ENCODE assay signal across 9 cellular contexts in the genomic region with DNA sequence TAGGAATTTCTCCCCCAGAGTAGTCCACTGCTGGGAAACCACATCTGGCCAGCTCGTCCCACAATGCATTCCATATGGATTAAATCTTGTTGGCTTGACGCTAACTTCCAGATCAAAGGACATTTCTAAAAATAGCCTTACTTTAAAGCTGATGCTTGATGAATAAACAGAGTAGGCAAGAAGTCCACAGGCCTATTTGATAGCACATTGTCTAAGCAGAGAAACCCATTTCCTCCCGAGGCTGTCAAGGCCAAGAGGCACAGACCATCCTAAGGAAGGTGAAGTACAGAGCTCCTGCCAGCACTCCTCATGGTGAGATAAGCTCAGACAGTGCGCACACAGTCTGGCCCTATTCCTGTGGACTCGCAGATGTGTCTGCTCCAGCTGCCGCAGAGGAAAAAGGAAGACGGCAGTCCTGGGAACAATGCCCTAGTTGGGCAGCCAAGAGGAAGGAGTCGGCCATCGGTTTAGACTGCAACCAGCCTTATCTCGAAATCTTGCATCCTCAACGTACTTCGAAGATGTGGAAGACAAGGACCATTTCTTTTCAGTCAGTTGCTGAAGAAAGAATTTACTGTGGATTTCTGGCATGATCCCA.
DNase-seq lines count a peak whose midpoint lies in the region; ATAC-seq and TF ChIP-seq lines count a peak whose summit lies in the region.
"Had no signal": no experiment of that assay in that cellular context is flagged by ENCODE, and none has a peak within 500 bp of the region (broad histone marks: within the 10 kb centered on the region; RNA-seq: fewer than 3 reads in every experiment).

No MANE protein-coding gene starts in this region.

- in situ Hi-C loops in astrocyte of the cerebellum (cut with HindIII; ENCODE audit: low sequenced_read_pairs): no loop called here

- H3K9me3 ChIP-seq in parathyroid adenoma (ENCODE audit: control insufficient read depth, low read length): no peaks in the 10 kb centered on the region

- H3K4me3 ChIP-seq in AG10803 (ENCODE audit: low read length): no peak overlapping the region; the same call in 1 of the 2 replicates
- no peak overlapping the region for H3K4me3 ChIP-seq in astrocyte of the cerebellum (ENCODE audit: low read depth, low read length)
- no peak overlapping the region for H3K4me3 ChIP-seq in parathyroid adenoma (ENCODE audit: low read depth, low read length)

- no peak overlapping the region for H2AFZ ChIP-seq in parathyroid adenoma

- peak; percentile 96 for DNase-seq in AG10803 (ENCODE audit: low read depth)
- DNase-seq in astrocyte of the cerebellum (ENCODE audit: low read depth): peak; percentile 92
- DNase-seq in Right ventricle myocardium superior: peak; percentile 70
- no peak for DNase-seq in NCI-H1105 treated with DMSO at 0.1 percent for 48 hours (lab: John Stamatoyannopoulos, UW)
- DNase-seq in central memory CD4-positive, alpha-beta T cell: no peak
- no peak for DNase-seq in stimulated activated CD4-positive, alpha-beta T cell treated with anti-CD3 and anti-CD28 coated beads, Interleukin-4, amount 100 ng/mL, for 4 hours
- no peak for DNase-seq in SIG-M5 treated with dmso at 0.1 percent for 504 hours (lab: John Stamatoyannopoulos, UW; ENCODE audit: unreplicated experiment)
- DNase-seq: activated T-cell treated with anti-CD3 and anti-CD28 coated beads, Interleukin-2, amount 50 U/mL, for 1 hour had no signal

- H3K27me3 ChIP-seq in parathyroid adenoma (ENCODE audit: control insufficient read depth, insufficient read depth, low read length): no peaks in the 10 kb centered on the region

- no peak overlapping the region for H3K4me2 ChIP-seq in parathyroid adenoma (ENCODE audit: low read length)

- H3K36me3 ChIP-seq in parathyroid adenoma (ENCODE audit: control insufficient read depth, insufficient read depth, low read length): no peaks in the 10 kb centered on the region

- H3K27ac ChIP-seq in parathyroid adenoma: peak overlapping the region; percentile 57

- ATAC-seq in Right ventricle myocardium superior (ENCODE audit: poor library complexity): peak; percentile 86

- intact Hi-C loops in Right ventricle myocardium superior (cut with DNase I): no loop called here

- no peak overlapping the region for H3K9ac ChIP-seq in parathyroid adenoma

- no peak for TF ChIP-seq CTCF in AG10803 (conservative IDR thresholded peaks at IDR 0.05; ENCODE audit: low read length)
- TF ChIP-seq CTCF in astrocyte of the cerebellum (IDR thresholded peaks at IDR 0.05; ENCODE audit: low read depth, low read length, missing control alignments): no peak
- TF ChIP-seq CTCF in parathyroid adenoma (IDR thresholded peaks at IDR 0.05): no peak

- H3K79me2 ChIP-seq in parathyroid adenoma: no peaks in the 10 kb centered on the region

- H3K4me1 ChIP-seq in parathyroid adenoma: no peaks in the 10 kb centered on the region

Comparison
In these comparisons a context has a peak if more than half of its experiments do, and no peak if none do; other contexts are left out.
1. DNase-seq: peak in AG10803 (single experiment), astrocyte of the cerebellum (single experiment) and Right ventricle myocardium superior (single experiment); none in NCI-H1105 treated with DMSO at 0.1 percent for 48 hours (single experiment), central memory CD4-positive, alpha-beta T cell (single experiment), stimulated activated CD4-positive, alpha-beta T cell treated with anti-CD3 and anti-CD28 coated beads, Interleukin-4, amount 100 ng/mL, for 4 hours (0 of 2) and SIG-M5 treated with dmso at 0.1 percent for 504 hours (single experiment).